In the genomic region with DNA sequence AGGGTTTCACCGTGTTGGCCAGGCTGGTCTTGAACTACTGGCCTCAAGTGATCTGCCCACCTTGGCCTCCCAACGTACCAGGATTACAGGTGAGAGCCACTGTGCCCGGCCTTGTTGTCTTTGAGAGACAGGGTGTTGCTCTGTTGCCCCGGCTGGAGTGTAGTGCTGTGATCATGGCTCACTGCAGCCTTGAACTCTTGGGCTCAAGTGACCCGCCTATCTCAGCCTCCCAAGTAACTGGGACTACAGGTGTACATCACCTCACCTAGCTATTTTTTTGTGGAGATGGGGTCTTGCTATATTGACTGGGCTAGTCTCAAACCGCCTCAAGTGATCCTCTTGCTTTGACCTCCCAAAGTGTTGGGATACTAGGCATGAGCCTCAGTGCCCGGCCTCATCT, we compare ENCODE assay signal across 8 cellular contexts.
"Had no signal": no experiment of that assay in that cellular context is flagged by ENCODE, and none has a peak within 500 bp of the region (broad histone marks: within the 10 kb centered on the region; RNA-seq: fewer than 3 reads in every experiment).

No MANE protein-coding gene starts in this region.

- H3K9me3 Mint-ChIP-seq: IgD-negative memory B cell had no signal

- H3K9ac ChIP-seq: KMS-11 had no signal

- FAIRE-seq: HTR-8/SVneo, K562 had no signal

- ATAC-seq: K562 had no signal

- H3K4me3 ChIP-seq: K562 had no signal

- H3K27ac ChIP-seq: HL-60, KMS-11 had no signal

- H3K4me3 Mint-ChIP-seq: IgD-negative memory B cell had no signal

- DNase-seq: IMR-90, KBM-7, KG1 had no signal

- H3K4me2 ChIP-seq: KMS-11 had no signal

- H3K27me3 Mint-ChIP-seq: IgD-negative memory B cell had no signal

- H3K36me3 Mint-ChIP-seq: IgD-negative memory B cell had no signal
